8 cellular contexts compared by ENCODE assay signal in the genomic region with DNA sequence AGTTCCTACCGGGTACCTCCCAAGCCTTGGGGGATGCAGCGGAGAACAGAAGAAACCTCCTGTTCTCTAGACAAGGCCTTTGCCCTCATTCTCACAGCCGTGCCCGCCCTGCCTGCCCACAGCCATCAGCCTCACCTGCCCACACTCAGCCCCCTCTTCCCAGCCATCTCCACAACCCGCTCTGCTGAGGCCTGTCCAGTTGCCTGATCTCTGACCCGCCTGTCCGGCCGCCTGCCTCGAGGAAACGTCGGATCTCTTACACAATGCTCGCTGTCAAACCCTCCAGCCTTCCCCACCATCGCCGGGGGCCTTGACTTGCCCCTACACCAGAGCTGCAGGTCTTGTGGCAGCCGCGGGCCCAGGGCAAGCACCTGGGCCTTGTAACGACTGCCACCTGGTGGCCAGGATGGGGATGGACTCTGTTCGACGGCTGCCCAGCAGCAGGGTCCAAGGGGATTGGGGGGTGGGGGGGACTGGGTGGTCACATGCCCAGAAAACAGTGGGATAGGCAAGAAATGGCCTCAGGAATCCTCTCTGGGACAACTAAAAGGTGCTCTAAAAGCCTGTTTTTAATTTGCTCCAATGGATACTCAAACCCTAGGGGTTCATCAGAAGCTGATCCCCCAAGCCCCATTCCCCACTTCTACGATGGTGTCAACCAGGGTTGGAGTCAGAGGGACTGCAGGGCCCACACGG. TPM values are rescaled to one million over a fixed set of nuclear protein-coding genes. Genes with fewer than 3 reads are reported as not detected.
A peak's percentile ranks its signal among the peaks of the same experiment; 100 is the strongest.
DNase-seq lines count a peak whose midpoint lies in the region; ATAC-seq and TF ChIP-seq lines count a peak whose summit lies in the region.

No MANE protein-coding gene starts in this region.

- no peak overlapping the region for H3K9ac ChIP-seq in SK-N-SH

- intact Hi-C loops in heart left ventricle (cut with DNase I) = loop anchor here in 6 of 10 donors (2.0 to 10.0 kb wide), 7 partner anchors 332 to 374 kb away; no protein-coding TSS in a partner anchor
- intact Hi-C loops in sigmoid colon (cut with DNase I) = loop anchor here (1.0 to 10.0 kb wide), 3 partner anchors 34 to 367 kb away; no protein-coding TSS in a partner anchor

- H3K27me3 ChIP-seq in SK-N-SH (ENCODE audit: insufficient read depth) (no peaks in the 10 kb centered on the region), heart left ventricle (no peaks in the 10 kb centered on the region), sigmoid colon (no peaks in the 10 kb centered on the region)

- CTCF ChIA-PET in SK-N-SH (lab: Yijun Ruan, JAX) = interaction anchor here (0.6 to 4.9 kb wide), 33 partner anchors 9 to 681 kb away, joined by 3 to 69 read pairs (median 4); a partner anchor contains a TSS

- H4K20me1 ChIP-seq in SK-N-SH (ENCODE audit: insufficient read depth) = no peaks in the 10 kb centered on the region

- 19% methylated on average over 18 of the region's 21 CpGs for WGBS in SK-N-SH (ENCODE audit: low lambda C conversion rate)
- WGBS in heart left ventricle, 4 donors = 27 to 36% (median 28%) methylated on average over 16 to 21 of the region's 21 CpGs
- 18 to 24% methylated on average over 21 of the region's 21 CpGs for WGBS in sigmoid colon, 2 donors

- peaks cover under 1 to 13% of the 10 kb centered on the region in 2 experiments; a peak in 2 of 4 replicates for H3K4me1 ChIP-seq in SK-N-SH (ENCODE audit: control insufficient read depth in 1 of 2, insufficient read depth in 2 of 2, low read depth in 1 of 2, low read length in 1 of 2)
- peaks cover 0 to 50% (median 26%) of the 10 kb centered on the region in 12 donors for H3K4me1 ChIP-seq in heart left ventricle
- H3K4me1 ChIP-seq in sigmoid colon = peaks cover 0 to 55% (median 40%) of the 10 kb centered on the region in 4 donors

- no peaks in the 10 kb centered on the region for H3K9me2 ChIP-seq in SK-N-SH

- H3K4me3 ChIP-seq in SK-N-SH (ENCODE audit: low read depth in 2 of 2, low read length in 1 of 2) = no peak overlapping the region; a peak in 1 of 4 replicates
- no peak overlapping the region for H3K4me3 ChIP-seq in heart left ventricle
- H3K4me3 ChIP-seq in sigmoid colon = no peak overlapping the region

- peak in 3 of 4 donors; percentile 42 to 61 (median 49) for ATAC-seq in heart left ventricle
- no peak for ATAC-seq in GM21381 (IDR thresholded peaks at IDR 0.05; ENCODE audit: unreplicated experiment)
- ATAC-seq in HG02870 (IDR thresholded peaks at IDR 0.05; ENCODE audit: unreplicated experiment) = no peak

- H3K36me3 ChIP-seq in SK-N-SH (replicated peaks in 1 of 2; ENCODE audit: control insufficient read depth in 1 of 2, insufficient read depth in 2 of 2, low read length in 1 of 2) (peaks cover 0 to 18% of the 10 kb centered on the region in 2 experiments), heart left ventricle (peaks cover 0 to 15% (median 7%) of the 10 kb centered on the region in 9 donors), sigmoid colon (peaks cover 0 to 14% (median 3%) of the 10 kb centered on the region in 4 donors)

- H3K79me2 ChIP-seq in SK-N-SH (ENCODE audit: insufficient read depth) = no peaks in the 10 kb centered on the region

- H3K9me3 ChIP-seq in SK-N-SH = no peaks in the 10 kb centered on the region
- H3K9me3 ChIP-seq in heart left ventricle = no peaks in the 10 kb centered on the region
- no peaks in the 10 kb centered on the region for H3K9me3 ChIP-seq in sigmoid colon

- DNase-seq in DMS153 (lab: John Stamatoyannopoulos, UW) (peak; percentile 41), KG1 (lab: John Stamatoyannopoulos, UW) (peak; percentile 29), SK-N-SH (peak; percentile 91), heart left ventricle (peak in 3 of 5 donors; percentile 66 to 75 (median 73)), sigmoid colon (no peak)
- DNase-seq in activated naive CD4-positive, alpha-beta T cell treated with Interleukin-2 at 50 U/mL for 16 hours = peak; percentile 74

- H3K27ac ChIP-seq in SK-N-SH (ENCODE audit: low read depth in 2 of 2, low read length in 1 of 2) (no peak overlapping the region), heart left ventricle (no peak overlapping the region), sigmoid colon (peak overlapping the region in 3 of 4 donors; percentile 16 to 76 (median 74))

- peak; percentile 78 for TF ChIP-seq RAD21 in SK-N-SH (IDR thresholded peaks at IDR 0.05; ENCODE audit: low read length)

- TF ChIP-seq EP300 in SK-N-SH (IDR thresholded peaks at IDR 0.05; ENCODE audit: borderline replicate concordance in 1 of 2, low read depth in 1 of 2, low read length in 1 of 2) (no peak), sigmoid colon (IDR thresholded peaks at IDR 0.05) (no peak)

- no peak overlapping the region for H3K4me2 ChIP-seq in SK-N-SH

- TF ChIP-seq CTCF in SK-N-SH (IDR thresholded peaks at IDR 0.05) = peak; percentile 72
- peak; percentile 76 to 91 (median 84) for TF ChIP-seq CTCF in heart left ventricle (IDR thresholded peaks at IDR 0.05)
- peak; percentile 78 to 94 (median 84) for TF ChIP-seq CTCF in sigmoid colon (IDR thresholded peaks at IDR 0.05)

- H3F3A ChIP-seq in SK-N-SH (replicated peaks; ENCODE audit: insufficient read depth) = peaks cover 4% of the 10 kb centered on the region

- no peak overlapping the region for H2AFZ ChIP-seq in SK-N-SH (ENCODE audit: low read depth)

- POLR2A ChIA-PET in SK-N-SH (lab: Yijun Ruan, JAX) = no interaction called here

- no peak for TF ChIP-seq POLR2A in heart left ventricle (IDR thresholded peaks at IDR 0.05)
- TF ChIP-seq POLR2A in sigmoid colon (IDR thresholded peaks at IDR 0.05) = no peak

TF ChIP-seq in SK-N-SH, 30 proteins besides CTCF, POLR2A, EP300 and RAD21:
- no peak for TF ChIP-seq NRF1 (IDR thresholded peaks at IDR 0.05; ENCODE audit: low read depth, low read length)
- peak; percentile 73 for TF ChIP-seq SMC3 (IDR thresholded peaks at IDR 0.05; ENCODE audit: low read depth, low read length)

RNA-seq across cellular contexts. Expression of a gene that starts 31.0 kb away (rescaled TPM):
- 1.4 and 2.5 TPM in 2 replicates for polyA plus RNA-seq in SK-N-SH (2012; rRNA removed)
- polyA plus RNA-seq in SK-N-SH (2012; cell fraction: cytosol; rRNA removed) = 1.1 and 2.0 TPM in 2 replicates
- 4.1 and 4.3 TPM in 2 replicates for polyA plus RNA-seq in SK-N-SH (2012; cell fraction: nucleus; rRNA removed)
- 1 to 10 TPM in 7 of 9 donors, under 1 TPM in 2; 0.61 to 6.2 (median 1.6) TPM for total RNA-seq in heart left ventricle
- polyA plus RNA-seq in heart left ventricle = 1 to 10 TPM; 1.3 to 2.9 TPM
- total RNA-seq in sigmoid colon = 1 to 10 TPM; 1.4 to 6.5 (median 4.3) TPM
- polyA plus RNA-seq in sigmoid colon = 1 to 10 TPM in 1 of 3 donors, not detected in 2; 1.5 TPM

Comparison
In these comparisons a context has a peak if more than half of its experiments do, and no peak if none do; other contexts are left out.
1. H3K27ac ChIP-seq: peak in sigmoid colon (3 of 4); none in SK-N-SH (0 of 2) and heart left ventricle (0 of 12).
2. ATAC-seq: peak in heart left ventricle (3 of 4); none in GM21381 (single experiment) and HG02870 (single experiment).
3. Peak in every context shown above with its lines, with median percentiles within 50 percentile points of each other: CTCF ChIP-seq.